In the genomic region with DNA sequence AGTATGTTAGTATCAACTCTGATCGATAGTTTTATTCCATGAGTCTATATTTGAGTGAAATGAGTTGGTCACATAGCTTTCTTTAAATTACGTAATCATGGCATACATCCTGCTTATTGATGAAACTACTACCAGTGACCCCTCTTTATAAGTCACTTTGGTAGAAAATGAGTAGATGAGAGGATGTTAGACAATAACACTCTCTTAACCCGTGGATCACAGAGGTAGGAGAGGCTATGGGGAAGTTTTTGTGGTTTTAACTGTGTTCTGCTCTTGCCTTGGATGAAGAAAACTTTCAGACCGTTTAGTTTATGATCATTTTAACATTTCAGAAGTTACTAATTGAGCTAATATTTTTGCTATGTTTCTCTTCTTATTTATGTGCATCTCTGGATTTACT, we compare ENCODE assay signal across 28 cellular contexts.
"Had no signal": no experiment of that assay in that cellular context is flagged by ENCODE, and none has a peak within 500 bp of the region (broad histone marks: within the 10 kb centered on the region; RNA-seq: fewer than 3 reads in every experiment).

No MANE protein-coding gene starts in this region.

- H3K27me3 ChIP-seq: brain microvascular endothelial cell, cardiac muscle cell had no signal

- H3K27ac ChIP-seq: brain microvascular endothelial cell, cardiac muscle cell, SK-N-MC, VCaP had no signal

- ATAC-seq: activated T-cell treated with anti-CD3 and anti-CD28 coated beads, Interleukin-2, amount 50 U/mL, for 4 hours; Panc1; Right ventricle myocardium inferior; T-cell had no signal

- H3K27ac Mint-ChIP-seq: activated CD4-positive, alpha-beta memory T cell treated with anti-CD3 and anti-CD28 coated beads for 36 hours; activated CD4-positive, alpha-beta T cell treated with anti-CD3 and anti-CD28 coated beads, Interleukin-2, amount 10 ng/mL, durations not matched to agents 7 days and 5 days; activated naive CD4-positive, alpha-beta T cell treated with anti-CD3 and anti-CD28 coated beads for 36 hours; activated naive CD8-positive, alpha-beta T cell; T-cell had no signal

- H3K4me3 Mint-ChIP-seq: activated CD4-positive, alpha-beta memory T cell treated with anti-CD3 and anti-CD28 coated beads for 36 hours; activated CD4-positive, alpha-beta T cell treated with anti-CD3 and anti-CD28 coated beads, Interleukin-2, amount 10 ng/mL, durations not matched to agents 7 days and 5 days; activated naive CD4-positive, alpha-beta T cell treated with anti-CD3 and anti-CD28 coated beads for 36 hours; activated naive CD8-positive, alpha-beta T cell; activated T-cell treated with anti-CD3 and anti-CD28 coated beads, Interleukin-2, amount 50 U/mL, for 4 hours; T-cell had no signal

- DNase-seq: activated CD4-positive, alpha-beta memory T cell treated with anti-CD3 and anti-CD28 coated beads for 36 hours; activated CD4-positive, alpha-beta T cell treated with anti-CD3 and anti-CD28 coated beads, Interleukin-2, amount 10 ng/mL, durations not matched to agents 7 days and 5 days; activated CD4-positive, CD25-positive, alpha-beta regulatory T cell; activated CD8-positive, alpha-beta memory T cell treated with anti-CD3 and anti-CD28 coated beads for 24 hours; activated gamma-delta T cell; activated naive CD4-positive, alpha-beta T cell treated with anti-CD3 and anti-CD28 coated beads for 36 hours; activated T-cell treated with anti-CD3 and anti-CD28 coated beads, Interleukin-2, amount 50 U/mL, for 4 hours; amygdala; brain microvascular endothelial cell; NCI-H1105; NCI-H1436; NCI-H1694 treated with DMSO at 0.1 percent for 48 hours; NCI-H2029 treated with DMSO at 0.1 percent for 48 hours; NCI-H345; NCI-H510A; NCI-H526 treated with DMSO at 0.1 percent for 48 hours; NCI-H82; NK-92 treated with Interleukin-12 subunit alpha and Interleukin-12 subunit beta, amount 100 ng/mL, for 24 hours; OCI-M1; RPMI8226; T-cell; T1000 had no signal

- H3K9me3 Mint-ChIP-seq: activated CD4-positive, alpha-beta memory T cell treated with anti-CD3 and anti-CD28 coated beads for 36 hours; activated CD4-positive, alpha-beta T cell treated with anti-CD3 and anti-CD28 coated beads, Interleukin-2, amount 10 ng/mL, durations not matched to agents 7 days and 5 days; activated naive CD4-positive, alpha-beta T cell treated with anti-CD3 and anti-CD28 coated beads for 36 hours; activated T-cell treated with anti-CD3 and anti-CD28 coated beads, Interleukin-2, amount 50 U/mL, for 4 hours; T-cell had no signal

- H3K4me3 ChIP-seq: cardiac muscle cell, SK-N-MC had no signal

- H3K27me3 Mint-ChIP-seq: activated CD4-positive, alpha-beta memory T cell treated with anti-CD3 and anti-CD28 coated beads for 36 hours; activated CD4-positive, alpha-beta T cell treated with anti-CD3 and anti-CD28 coated beads, Interleukin-2, amount 10 ng/mL, durations not matched to agents 7 days and 5 days; activated naive CD8-positive, alpha-beta T cell; T-cell had no signal

- H3K4me1 Mint-ChIP-seq: T-cell had no signal
